Comparison of ENCODE assay signal across 8 cellular contexts in the genomic region with DNA sequence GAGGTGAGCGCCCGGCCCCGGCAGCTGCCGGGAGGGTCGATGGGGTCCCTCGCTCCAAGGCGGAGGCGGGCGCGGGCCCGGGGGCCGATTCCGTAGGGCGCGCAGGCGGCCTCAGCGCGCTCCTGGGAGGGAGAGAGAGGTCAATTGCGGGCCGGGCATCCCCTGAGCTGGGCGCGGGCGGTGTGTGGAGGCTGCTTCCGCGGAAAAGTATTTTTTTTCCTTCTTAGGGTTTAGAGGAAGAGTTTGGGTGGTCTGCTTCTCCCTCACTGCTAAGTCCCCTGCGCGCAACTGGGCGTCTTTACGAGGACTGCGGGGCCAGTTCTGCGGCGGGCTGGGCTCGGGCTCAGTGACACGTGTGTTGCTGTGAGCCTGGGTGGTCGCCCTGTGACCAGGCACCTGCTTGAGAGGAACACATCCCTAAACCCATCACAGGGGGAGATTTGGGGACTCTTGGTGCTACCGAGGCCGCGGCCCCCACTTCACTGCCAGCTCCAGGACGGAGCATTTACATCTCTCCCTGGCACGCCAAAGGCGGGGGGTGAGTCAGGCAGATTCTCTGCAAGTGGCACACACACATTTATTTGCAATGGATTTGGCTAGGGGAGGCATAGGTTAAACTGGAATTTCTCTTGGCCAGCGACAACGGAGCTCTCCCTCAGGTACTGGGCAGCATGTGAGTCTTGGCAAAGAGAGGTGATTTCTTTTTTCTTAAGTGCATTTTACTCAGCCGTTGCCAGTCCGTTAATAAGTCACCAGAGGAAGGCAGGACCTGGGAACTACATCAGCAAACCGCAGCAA.
DNase-seq lines count a peak whose midpoint lies in the region; ATAC-seq and TF ChIP-seq lines count a peak whose summit lies in the region.

No MANE protein-coding gene starts in this region.

- no peak overlapping the region for H3K27ac Mint-ChIP-seq in activated naive CD4-positive, alpha-beta T cell treated with anti-CD3 and anti-CD28 coated beads, Interleukin-2, amount 10 ng/mL, durations not matched to agents 7 days and 5 days

- H3K9me3 Mint-ChIP-seq in activated naive CD4-positive, alpha-beta T cell treated with anti-CD3 and anti-CD28 coated beads, Interleukin-2, amount 10 ng/mL, durations not matched to agents 7 days and 5 days = no peaks in the 10 kb centered on the region

- no peak for TF ChIP-seq CTCF in LNCaP clone FGC (IDR thresholded peaks at IDR 0.05; ENCODE audit: control insufficient read depth, extremely low read depth, insufficient read depth)

- peaks cover 29% of the 10 kb centered on the region for H3K4me1 Mint-ChIP-seq in activated naive CD4-positive, alpha-beta T cell treated with anti-CD3 and anti-CD28 coated beads, Interleukin-2, amount 10 ng/mL, durations not matched to agents 7 days and 5 days

- DNase-seq in activated CD4-positive, CD25-positive, alpha-beta regulatory T cell treated with anti-CD3 and anti-CD28 coated beads, Interleukin-2, amount 50 U/mL, for 72 hours = peak; percentile 32
- DNase-seq in LNCaP clone FGC (ENCODE audit: low read depth) = peak; percentile 83
- DNase-seq in activated naive CD4-positive, alpha-beta T cell treated with anti-CD3 and anti-CD28 coated beads, Interleukin-2, amount 10 ng/mL, durations not matched to agents 7 days and 5 days = peak; percentile 30
- DNase-seq in left cardiac atrium = peak; percentile 35
- DNase-seq in posterior vena cava (ENCODE audit: low spot score) = peak; percentile 75

- H3K27me3 Mint-ChIP-seq in activated naive CD4-positive, alpha-beta T cell treated with anti-CD3 and anti-CD28 coated beads, Interleukin-2, amount 10 ng/mL, durations not matched to agents 7 days and 5 days = peaks cover 69% of the 10 kb centered on the region

- H3K36me3 Mint-ChIP-seq in activated naive CD4-positive, alpha-beta T cell treated with anti-CD3 and anti-CD28 coated beads, Interleukin-2, amount 10 ng/mL, durations not matched to agents 7 days and 5 days = peaks cover 1% of the 10 kb centered on the region

- peak overlapping the region; percentile 74 for H3K4me3 ChIP-seq in LNCaP clone FGC (ENCODE audit: low read depth, low read length)

- no peak for ATAC-seq in activated CD4-positive, CD25-positive, alpha-beta regulatory T cell treated with anti-CD3 and anti-CD28 coated beads, Interleukin-2, amount 50 U/mL, for 24 hours
- ATAC-seq in left cardiac atrium (peak; percentile 27 to 46), HG03565 (IDR thresholded peaks at IDR 0.05; ENCODE audit: unreplicated experiment) (no peak), HG02970 (IDR thresholded peaks at IDR 0.05; ENCODE audit: low FRiP score, unreplicated experiment) (no peak)

- H3K4me3 Mint-ChIP-seq in activated naive CD4-positive, alpha-beta T cell treated with anti-CD3 and anti-CD28 coated beads, Interleukin-2, amount 10 ng/mL, durations not matched to agents 7 days and 5 days = peak overlapping the region; percentile 76

- intact Hi-C loops in left cardiac atrium (cut with DNase I) (loop anchor here (2.0 to 5.0 kb wide), 2 partner anchors 43 to 365 kb away; no protein-coding TSS in a partner anchor), posterior vena cava (cut with DNase I) (no loop called here)

- CTCF ChIA-PET in activated naive CD4-positive, alpha-beta T cell treated with anti-CD3 and anti-CD28 coated beads, Interleukin-2, amount 10 ng/mL, durations not matched to agents 7 days and 5 days (lab: Charles Lee) = no interaction called here

Comparison
In these comparisons a context has a peak if more than half of its experiments do, and no peak if none do; other contexts are left out.
1. DNase-seq: peak in every context shown above with its lines; median percentile 83 in LNCaP clone FGC; 75 in posterior vena cava; 35 in left cardiac atrium; 32 in activated CD4-positive, CD25-positive, alpha-beta regulatory T cell treated with anti-CD3 and anti-CD28 coated beads, Interleukin-2, amount 50 U/mL, for 72 hours; 30 in activated naive CD4-positive, alpha-beta T cell treated with anti-CD3 and anti-CD28 coated beads, Interleukin-2, amount 10 ng/mL, durations not matched to agents 7 days and 5 days.
2. ATAC-seq: peak in left cardiac atrium (2 of 2); none in activated CD4-positive, CD25-positive, alpha-beta regulatory T cell treated with anti-CD3 and anti-CD28 coated beads, Interleukin-2, amount 50 U/mL, for 24 hours (0 of 2), HG03565 (single experiment) and HG02970 (single experiment).
3. intact Hi-C loops: an anchor here in left cardiac atrium (2.0 to 5.0 kb wide); none called in posterior vena cava.